In the genomic region with DNA sequence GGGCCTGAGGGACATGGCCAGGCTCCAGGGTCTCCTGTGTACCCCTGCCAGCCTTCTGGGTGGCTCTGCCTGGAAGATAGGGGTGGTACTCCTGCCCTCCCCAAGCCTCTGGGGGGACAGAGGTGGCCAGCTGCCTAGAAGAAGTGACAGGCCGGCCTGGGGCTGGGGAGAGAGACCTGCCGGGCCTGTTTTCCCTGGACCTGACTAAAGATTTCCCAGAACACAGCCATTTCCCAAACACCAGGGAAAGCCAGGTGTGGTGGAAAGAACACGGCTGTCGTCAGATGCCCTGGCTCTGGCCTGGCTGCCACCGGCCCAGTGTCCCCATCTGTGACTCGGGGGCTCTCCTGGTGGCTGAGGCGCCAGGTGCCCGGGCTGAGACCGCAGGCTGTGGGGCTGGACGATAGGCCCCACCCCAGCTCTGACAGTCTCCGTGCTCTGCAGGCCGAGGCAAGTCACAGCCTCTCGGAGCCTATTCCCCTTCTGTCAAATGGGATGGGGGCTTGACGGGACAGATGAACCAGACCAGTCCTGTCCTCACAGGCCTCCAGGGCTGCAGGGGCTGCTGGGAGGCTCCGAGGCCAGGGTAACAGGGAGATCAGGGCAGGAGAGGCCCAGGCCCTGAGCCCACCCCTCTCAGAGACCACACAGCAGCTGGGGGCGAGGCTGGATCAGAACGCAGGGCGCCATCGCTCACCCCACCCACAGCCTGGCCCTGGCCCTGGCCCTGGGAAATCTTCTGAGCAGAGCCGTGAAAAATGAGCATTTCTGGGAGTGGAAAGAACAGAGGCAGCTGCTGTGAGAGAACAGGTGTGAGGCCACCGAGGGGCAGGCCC, we compare ENCODE assay signal across 30 cellular contexts. TPM values are rescaled to one million over a fixed set of nuclear protein-coding genes. Genes with fewer than 3 reads are reported as not detected.
DNase-seq lines count a peak whose midpoint lies in the region; ATAC-seq and TF ChIP-seq lines count a peak whose summit lies in the region.
"Had no signal": no experiment of that assay in that cellular context is flagged by ENCODE, and none has a peak within 500 bp of the region (broad histone marks: within the 10 kb centered on the region; RNA-seq: fewer than 3 reads in every experiment).

No MANE protein-coding gene starts in this region.

- TF ChIP-seq POLR2A in HCT116 (IDR thresholded peaks at IDR 0.05; ENCODE audit: borderline replicate concordance, extremely low read depth, insufficient read depth, insufficient read length) (no peak), prostate gland (IDR thresholded peaks at IDR 0.05) (no peak)

- RAD21 ChIA-PET in HCT116 (lab: Charles Lee; ENCODE audit: low non-redundant PET in 1 of 2, low total read pairs in 2 of 2, uncharacterized antibody in 2 of 2, unreplicated experiment in 2 of 2), result no interaction called here

- DNase-seq in HCT116 (ENCODE audit: low read depth, low spot score), result no peak
- no peak for DNase-seq in central memory CD8-positive, alpha-beta T cell (ENCODE audit: low spot score in 2 of 2)
- DNase-seq in prostate gland (ENCODE audit: low spot score), result peak; percentile 50
- no peak for DNase-seq in NCI-H2029 (lab: John Stamatoyannopoulos, UW)
- no peak for DNase-seq in NK-92 (lab: John Stamatoyannopoulos, UW; ENCODE audit: unreplicated experiment)
- DNase-seq in NCI-H524 treated with DMSO at 0.1 percent for 48 hours (lab: John Stamatoyannopoulos, UW), result no peak
- DNase-seq: activated CD8-positive, alpha-beta memory T cell treated with anti-CD3 and anti-CD28 coated beads, Interleukin-2, amount 50 U/mL, for 48 hours; activated CD8-positive, alpha-beta T cell treated with anti-CD3 and anti-CD28 coated beads for 36 hours; activated naive CD4-positive, alpha-beta T cell treated with anti-CD3 and anti-CD28 coated beads, Interleukin-2, amount 10 ng/mL, durations not matched to agents 7 days and 5 days; heart right ventricle; Kasumi-1; kidney; left ventricle myocardium superior; MV-4-11; naive B cell; NCI-H1436; NCI-H2081 treated with DMSO at 0.1 percent for 48 hours; NCI-H2227 treated with DMSO at 0.1 percent for 48 hours; NCI-H526 treated with DMSO at 0.1 percent for 48 hours; SHP77 had no signal

- no peaks in the 10 kb centered on the region for H3K27me3 Mint-ChIP-seq in central memory CD8-positive, alpha-beta T cell
- H3K27me3 Mint-ChIP-seq: activated CD8-positive, alpha-beta T cell treated with anti-CD3 and anti-CD28 coated beads for 36 hours; activated naive CD4-positive, alpha-beta T cell treated with anti-CD3 and anti-CD28 coated beads, Interleukin-2, amount 10 ng/mL, durations not matched to agents 7 days and 5 days; dendritic cell treated with granulocyte-macrophage colony-stimulating factor and Interleukin-4, amounts not matched to agents 40 ng/mL and 50 ng/mL, for 4 days; naive B cell; stimulated activated memory B cell treated with anti-CD40 and anti-IgM and Interleukin-4, amounts not matched to agents 10 μg/mL and 1 μg/mL and 100 μg/mL, for 72 hours had no signal

- WGBS in prostate gland, result 62% methylated on average over 15 of the region's 21 CpGs

- H3K4me1 ChIP-seq in HCT116 (ENCODE audit: control insufficient read depth in 1 of 2, insufficient read depth in 2 of 2, low read length in 2 of 2) (peaks cover 0 to 14% of the 10 kb centered on the region in 2 experiments; a peak in 1 of 4 replicates), prostate gland (replicated peaks) (peaks cover 14% of the 10 kb centered on the region)

- ATAC-seq in HCT116, result no peak
- no peak for ATAC-seq in central memory CD8-positive, alpha-beta T cell (replicated peaks; ENCODE audit: extremely low read depth, poor library complexity, severe bottlenecking)
- ATAC-seq: activated CD8-positive, alpha-beta T cell treated with anti-CD3 and anti-CD28 coated beads for 36 hours; heart right ventricle; left ventricle myocardium superior; Panc1; stimulated activated memory B cell treated with anti-CD40 and anti-IgM and Interleukin-4, amounts not matched to agents 10 μg/mL and 1 μg/mL and 100 μg/mL, for 72 hours had no signal

- no peak overlapping the region for H3K4me3 Mint-ChIP-seq in central memory CD8-positive, alpha-beta T cell
- H3K4me3 Mint-ChIP-seq: activated CD8-positive, alpha-beta T cell treated with anti-CD3 and anti-CD28 coated beads for 36 hours; activated naive CD4-positive, alpha-beta T cell treated with anti-CD3 and anti-CD28 coated beads, Interleukin-2, amount 10 ng/mL, durations not matched to agents 7 days and 5 days; activated T-helper 1 cell treated with anti-CD3 and anti-CD28 coated beads, Interleukin-12 subunit alpha, Interleukin-12 subunit beta, Interleukin-2, Interleukin-4 antibody, amounts not matched to agents 30 ng/mL and 10 ng/mL and 1 ng/mL, durations not matched to agents 14 hours and 24 hours and 36 hours; dendritic cell treated with granulocyte-macrophage colony-stimulating factor and Interleukin-4, amounts not matched to agents 40 ng/mL and 50 ng/mL, for 4 days; stimulated activated memory B cell treated with anti-CD40 and anti-IgM and Interleukin-4, amounts not matched to agents 10 μg/mL and 1 μg/mL and 100 μg/mL, for 72 hours; T-helper 2 cell treated with Interferon-gamma antibody and Interleukin-4, amounts not matched to agents 5 μg/mL and 100 μg/mL, for 36 hours had no signal

- H3K27ac Mint-ChIP-seq in central memory CD8-positive, alpha-beta T cell (ENCODE audit: low read depth), result peak overlapping the region; percentile 49
- H3K27ac Mint-ChIP-seq: activated CD8-positive, alpha-beta T cell treated with anti-CD3 and anti-CD28 coated beads for 36 hours; activated T-helper 1 cell treated with anti-CD3 and anti-CD28 coated beads, Interleukin-12 subunit alpha, Interleukin-12 subunit beta, Interleukin-2, Interleukin-4 antibody, amounts not matched to agents 30 ng/mL and 10 ng/mL and 1 ng/mL, durations not matched to agents 14 hours and 24 hours and 36 hours; dendritic cell treated with granulocyte-macrophage colony-stimulating factor and Interleukin-4, amounts not matched to agents 40 ng/mL and 50 ng/mL, for 4 days; stimulated activated memory B cell treated with anti-CD40 and anti-IgM and Interleukin-4, amounts not matched to agents 10 μg/mL and 1 μg/mL and 100 μg/mL, for 72 hours had no signal

- peaks cover 38% of the 10 kb centered on the region for H3K79me2 ChIP-seq in HCT116 (ENCODE audit: insufficient read depth, low read length)

- intact Hi-C loops in HCT116 (cut with micrococcal nuclease) (loop anchor here (5.0 kb wide), 2 partner anchors 63 to 478 kb away; a partner anchor contains a TSS), prostate gland (cut with DNase I) (loop anchor here (10.0 kb wide), 2 partner anchors 435 to 475 kb away; a partner anchor contains a TSS)

- peaks cover 5% of the 10 kb centered on the region for H3K4me1 Mint-ChIP-seq in central memory CD8-positive, alpha-beta T cell

- H3K36me3 Mint-ChIP-seq in central memory CD8-positive, alpha-beta T cell (ENCODE audit: insufficient read depth), result peaks cover 11% of the 10 kb centered on the region
- H3K36me3 Mint-ChIP-seq: naive B cell had no signal

- H3K36me3 ChIP-seq in HCT116 (ENCODE audit: control insufficient read depth in 1 of 2, insufficient read depth in 2 of 2, low read length in 2 of 2) (peaks cover 13 to 58% of the 10 kb centered on the region in 2 experiments; a peak in 3 of 4 replicates), prostate gland (no peaks in the 10 kb centered on the region)

- H3K9me2 ChIP-seq in HCT116 (ENCODE audit: insufficient read depth), result no peaks in the 10 kb centered on the region

- H3K27ac ChIP-seq in HCT116 (ENCODE audit: low read depth, low read length) (peak overlapping the region; percentile 25; the same call in 1 of the 2 replicates), prostate gland (peak overlapping the region; percentile 53 to 68)
- H3K27ac ChIP-seq: adrenal gland, heart right ventricle, neutrophil, upper lobe of left lung had no signal

- CTCF ChIA-PET in HCT116 (lab: Charles Lee), result no interaction called here

- TF ChIP-seq RAD21 in HCT116 (IDR thresholded peaks at IDR 0.05; ENCODE audit: low read depth), result no peak

- no peak overlapping the region for H3K4me2 ChIP-seq in HCT116 (ENCODE audit: low read length)

- H3K27me3 ChIP-seq in HCT116 (ENCODE audit: insufficient read depth, low read length) (no peaks in the 10 kb centered on the region), prostate gland (replicated peaks; ENCODE audit: insufficient read depth) (no peaks in the 10 kb centered on the region)
- H3K27me3 ChIP-seq: adrenal gland, heart right ventricle, neutrophil, upper lobe of left lung had no signal

- POLR2A ChIA-PET in HCT116 (lab: Charles Lee), result no interaction called here

- no peak overlapping the region for H3K4me3 ChIP-seq in HCT116 (replicated peaks in 1 of 2; ENCODE audit: low read depth in 1 of 2, low read length in 2 of 2)
- no peak overlapping the region for H3K4me3 ChIP-seq in prostate gland
- H3K4me3 ChIP-seq: adrenal gland, heart right ventricle, upper lobe of left lung had no signal

- H3K9me3 ChIP-seq in HCT116 (ENCODE audit: control insufficient read depth in 1 of 2, insufficient read depth in 1 of 2, low read depth in 1 of 2, low read length in 2 of 2) (no peaks in the 10 kb centered on the region), prostate gland (no peaks in the 10 kb centered on the region)
- H3K9me3 ChIP-seq: adrenal gland, heart right ventricle, neutrophil, upper lobe of left lung had no signal

- TF ChIP-seq CTCF in HCT116 (IDR thresholded peaks at IDR 0.05 in 2 of 3, conservative IDR thresholded peaks at IDR 0.05 in 1 of 3; ENCODE audit: borderline replicate concordance in 1 of 3, insufficient read depth in 1 of 3, low read depth in 2 of 3, low read length in 2 of 3) (no peak), prostate gland (IDR thresholded peaks at IDR 0.05) (no peak)

- BruUV-seq in HCT116 (replicated peaks; lab: Mats Ljungman, UMichigan), result no TSS peak

- no peak overlapping the region for H2AFZ ChIP-seq in HCT116 (ENCODE audit: low read depth, low read length, poor library complexity, severe bottlenecking)

- peaks cover 5% of the 10 kb centered on the region; the same call in 1 of the 2 replicates for H4K20me1 ChIP-seq in HCT116 (ENCODE audit: insufficient read depth)

- no peak overlapping the region for H3K9ac ChIP-seq in HCT116 (ENCODE audit: low read length)

- H3K9me3 Mint-ChIP-seq in central memory CD8-positive, alpha-beta T cell, result no peaks in the 10 kb centered on the region
- H3K9me3 Mint-ChIP-seq: activated CD8-positive, alpha-beta T cell treated with anti-CD3 and anti-CD28 coated beads for 36 hours; activated naive CD4-positive, alpha-beta T cell treated with anti-CD3 and anti-CD28 coated beads, Interleukin-2, amount 10 ng/mL, durations not matched to agents 7 days and 5 days; activated T-helper 1 cell treated with anti-CD3 and anti-CD28 coated beads, Interleukin-12 subunit alpha, Interleukin-12 subunit beta, Interleukin-2, Interleukin-4 antibody, amounts not matched to agents 30 ng/mL and 10 ng/mL and 1 ng/mL, durations not matched to agents 14 hours and 24 hours and 36 hours; dendritic cell treated with granulocyte-macrophage colony-stimulating factor and Interleukin-4, amounts not matched to agents 40 ng/mL and 50 ng/mL, for 4 days; naive B cell; stimulated activated memory B cell treated with anti-CD40 and anti-IgM and Interleukin-4, amounts not matched to agents 10 μg/mL and 1 μg/mL and 100 μg/mL, for 72 hours; T-helper 2 cell treated with Interferon-gamma antibody and Interleukin-4, amounts not matched to agents 5 μg/mL and 100 μg/mL, for 36 hours had no signal

RNA-seq across cellular contexts. Expression of a gene that starts 33.1 kb away (rescaled TPM):
- 71.3 TPM for total RNA-seq in HCT116 (2021; ENCODE audit: unreplicated experiment)
- polyA plus RNA-seq in HCT116 (2012), result 40.4 and 63.0 TPM in 2 replicates
- total RNA-seq in prostate gland, result 10 to 100 TPM; 15.0 to 19.1 TPM

RNA-seq across cellular contexts. Expression of a gene that starts 33.1 kb away (rescaled TPM):
- total RNA-seq in HCT116 (2021; ENCODE audit: unreplicated experiment) (39.4 TPM), prostate gland (10 to 100 TPM; 11.6 to 30.3 TPM)
- 21.5 and 22.1 TPM in 2 replicates for polyA plus RNA-seq in HCT116 (2012)

RNA-seq across cellular contexts. Expression of a gene that starts 45.7 kb away (rescaled TPM):
- total RNA-seq in HCT116 (2021; ENCODE audit: unreplicated experiment) (224 TPM), prostate gland (100 to 1,000 TPM; 156 to 202 TPM)
- polyA plus RNA-seq in HCT116 (2012), result 198 and 280 TPM in 2 replicates

RNA-seq across cellular contexts. Expression of a gene that starts 53.0 kb away (rescaled TPM):
- total RNA-seq in HCT116 (2021; ENCODE audit: unreplicated experiment), result 2.2 TPM
- polyA plus RNA-seq in HCT116 (2012), result 1.8 and 2.3 TPM in 2 replicates
- total RNA-seq in prostate gland, result 1 to 10 TPM in 1 of 2 donors, under 1 TPM in 1; 0.46 to 2.8 TPM
- total RNA-seq: frontal cortex had no signal
- polyA plus RNA-seq: BJ had no signal
